In genomic region chr6:125956506-125957390, GRCh38 we compare ENCODE assay signal across 8 cellular contexts. TPM values are rescaled to one million over a fixed set of nuclear protein-coding genes. Genes with fewer than 3 reads are reported as not detected.
A peak's percentile ranks its signal among the peaks of the same experiment; 100 is the strongest.
DNase-seq lines count a peak whose midpoint lies in the region; FAIRE-seq and TF ChIP-seq lines count a peak whose summit lies in the region.

TSS of gene HINT3 (plus strand) at chr6:125956770. CDS start at chr6:125956978, 208 bp downstream.

- no peaks in the 10 kb centered on the region for H3K9me3 Mint-ChIP-seq in activated naive CD4-positive, alpha-beta T cell treated with anti-CD3 and anti-CD28 coated beads for 36 hours

- peak; percentile 80 for FAIRE-seq in frontal cortex (lab: Jason Lieb, UNC)

- H2AK5ac ChIP-seq in neuronal stem cell (ENCODE audit: low read depth, low read length) = no peak within 1 kb of the TSS

- intact Hi-C loops in activated naive CD4-positive, alpha-beta T cell treated with anti-CD3 and anti-CD28 coated beads for 36 hours (cut with micrococcal nuclease) = loop anchor here (1.0 kb wide), 12 partner anchors 18 to 645 kb away; partner anchors contain the start of gene TRMT11

- peak within 1 kb of the TSS; percentile 73 for H4K91ac ChIP-seq in neuronal stem cell (ENCODE audit: low read depth, low read length, poor library complexity)

- H3K23ac ChIP-seq in neuronal stem cell (ENCODE audit: low read depth, low read length, poor library complexity) = peak within 1 kb of the TSS; percentile 50

- CTCF ChIA-PET in activated naive CD4-positive, alpha-beta T cell treated with anti-CD3 and anti-CD28 coated beads for 36 hours (lab: Charles Lee) = interaction anchor here (0.5 to 4.3 kb wide), 51 partner anchors 8 to 1467 kb away, joined by 3 to 51 read pairs (median 5); partner anchors contain the start of genes NCOA7 and TRMT11

- H3K27me3 ChIP-seq in GM06990 (replicated peaks; ENCODE audit: control insufficient read depth, insufficient read depth, low read length) = no peaks in the 10 kb centered on the region
- H3K27me3 ChIP-seq in neuronal stem cell (ENCODE audit: control insufficient read depth in 3 of 3, insufficient read depth in 3 of 3, low read depth in 1 of 3, low read length in 3 of 3) = peaks cover 0 to 3% (median 0%) of the 10 kb centered on the region in 3 experiments

- H3K4me1 ChIP-seq in neuronal stem cell (ENCODE audit: control insufficient read depth in 2 of 2, insufficient read depth in 1 of 2, low read depth in 1 of 2, low read length in 2 of 2) = peaks cover 0 to 10% of the 10 kb centered on the region in 2 donors

- no peaks in the 10 kb centered on the region; the same call in 1 of the 2 replicates for H3K36me3 ChIP-seq in GM06990 (ENCODE audit: control insufficient read depth, insufficient read depth, low read length)
- no peaks in the 10 kb centered on the region for H3K36me3 ChIP-seq in neuronal stem cell (replicated peaks in 1 of 2; ENCODE audit: control insufficient read depth in 2 of 2, insufficient read depth in 2 of 2, low read length in 2 of 2)

- H3K4me1 Mint-ChIP-seq in activated naive CD4-positive, alpha-beta T cell treated with anti-CD3 and anti-CD28 coated beads for 36 hours (ENCODE audit: low read depth) = peaks cover 9% of the 10 kb centered on the region

- no peak within 1 kb of the TSS for H2BK15ac ChIP-seq in neuronal stem cell (ENCODE audit: low read length)

- H3K36me3 Mint-ChIP-seq in activated naive CD4-positive, alpha-beta T cell treated with anti-CD3 and anti-CD28 coated beads for 36 hours (ENCODE audit: low read depth) = no peaks in the 10 kb centered on the region

- peak within 1 kb of the TSS; percentile 7 for H2BK120ac ChIP-seq in neuronal stem cell (ENCODE audit: low read depth, low read length)

- no peak within 1 kb of the TSS for H3K4ac ChIP-seq in neuronal stem cell (ENCODE audit: low read length)

- peak within 1 kb of the TSS; percentile 85 for H3K27ac ChIP-seq in neuronal stem cell (replicated peaks; ENCODE audit: low read length)

- in situ Hi-C loops in SK-MEL-5 (cut with HindIII; ENCODE audit: low pct_unique_long_range_greater_than_20kb, low sequenced_read_pairs) = no loop called here

- peak within 1 kb of the TSS; percentile 72 for H3K27ac Mint-ChIP-seq in activated naive CD4-positive, alpha-beta T cell treated with anti-CD3 and anti-CD28 coated beads for 36 hours

- no peak within 1 kb of the TSS for H4K8ac ChIP-seq in neuronal stem cell (ENCODE audit: low read depth, low read length)

- H2BK5ac ChIP-seq in neuronal stem cell (ENCODE audit: low read length) = peak within 1 kb of the TSS; percentile 76

- H2BK12ac ChIP-seq in neuronal stem cell (ENCODE audit: low read length) = no peak within 1 kb of the TSS

- peak within 1 kb of the TSS; percentile 66 for H3K4me2 ChIP-seq in neuronal stem cell (ENCODE audit: insufficient read depth, low read length, poor library complexity, severe bottlenecking)

- peak within 1 kb of the TSS; percentile 97 for H2AFZ ChIP-seq in neuronal stem cell (ENCODE audit: low read length)

- H3K9me3 ChIP-seq in neuronal stem cell (replicated peaks in 1 of 2; ENCODE audit: control insufficient read depth in 2 of 2, insufficient read depth in 1 of 2, low read depth in 1 of 2, low read length in 2 of 2) = no peaks in the 10 kb centered on the region

- peaks cover 2% of the 10 kb centered on the region for H3K27me3 Mint-ChIP-seq in activated naive CD4-positive, alpha-beta T cell treated with anti-CD3 and anti-CD28 coated beads for 36 hours (ENCODE audit: low read depth)

- H3K14ac ChIP-seq in neuronal stem cell (ENCODE audit: low read length) = no peak within 1 kb of the TSS

- no CpG with 5 or more reads among the region's 82 CpGs for WGBS in neuronal stem cell (ENCODE audit: extremely low coverage in 2 of 2, insufficient read length in 2 of 2, insufficient replicate concordance in 1 of 2), 2 donors

- H3K4me3 ChIP-seq in GM06990 (replicated peaks; ENCODE audit: low read depth, low read length) (peak within 1 kb of the TSS; percentile 79), HFF-Myc (replicated peaks; ENCODE audit: low read depth, low read length) (peak within 1 kb of the TSS; percentile 79), neuronal stem cell (ENCODE audit: low read length in 2 of 2) (peak within 1 kb of the TSS; percentile 88 to 89)

- no peak within 1 kb of the TSS for H3K4me3 Mint-ChIP-seq in activated naive CD4-positive, alpha-beta T cell treated with anti-CD3 and anti-CD28 coated beads for 36 hours

- TF ChIP-seq CTCF in GM06990 (IDR thresholded peaks at IDR 0.05; ENCODE audit: insufficient read depth, low read length, poor library complexity, severe bottlenecking) (peak; percentile 99), HFF-Myc (IDR thresholded peaks at IDR 0.05; ENCODE audit: low read depth, low read length, missing control alignments) (peak; percentile 98), subcutaneous adipose tissue (IDR thresholded peaks at IDR 0.05; ENCODE audit: low read depth) (no peak)

- DNase-seq in GM06990 (ENCODE audit: extremely low read depth, insufficient read length) (peak; percentile 97), HFF-Myc (ENCODE audit: extremely low read depth, low read depth) (peak; percentile 93), MV-4-11 (lab: John Stamatoyannopoulos, UW) (peak; percentile 97), SK-MEL-5 (ENCODE audit: low read depth, low spot score) (peak; percentile 96), frontal cortex (ENCODE audit: low spot score in 2 of 2) (peak; percentile 87 to 92), neuronal stem cell (ENCODE audit: low spot score) (peak; percentile 98)
- DNase-seq in activated naive CD4-positive, alpha-beta T cell treated with anti-CD3 and anti-CD28 coated beads for 36 hours = peak; percentile 99

- H3K9ac ChIP-seq in neuronal stem cell (ENCODE audit: low read depth, low read length, poor library complexity) = peak within 1 kb of the TSS; percentile 98

- H3K79me1 ChIP-seq in neuronal stem cell (ENCODE audit: low read depth, low read length) = no peaks in the 10 kb centered on the region

- peak within 1 kb of the TSS; percentile 81 for H3K18ac ChIP-seq in neuronal stem cell (ENCODE audit: low read length)

RNA-seq across cellular contexts. Expression of gene HINT3, which starts in this region (rescaled TPM):
- total RNA-seq in SK-MEL-5 (2014; rRNA removed; shearing (Covaris generic)) = 18.2 and 19.6 TPM in 2 replicates
- 7.2 and 7.4 TPM in 2 replicates for polyA plus RNA-seq in SK-MEL-5 (2015; cell fraction: cytosol; rRNA removed)
- 1.7 and 3.8 TPM in 2 replicates for polyA plus RNA-seq in SK-MEL-5 (2015; cell fraction: nucleus; rRNA removed)
- 10 to 100 TPM; 10.6 to 10.9 TPM for total RNA-seq in activated naive CD4-positive, alpha-beta T cell treated with anti-CD3 and anti-CD28 coated beads for 36 hours
- 90.5 TPM for total RNA-seq in frontal cortex
- 13.5 TPM for polyA plus RNA-seq in neuronal stem cell (2013, experiment 1 of 2)
- 13.0 TPM for polyA plus RNA-seq in neuronal stem cell (2013, experiment 2 of 2)
- 10 to 100 TPM; 14.2 to 25.8 (median 22.2) TPM for total RNA-seq in subcutaneous adipose tissue

Comparison
In these comparisons a context has a peak if more than half of its experiments do, and no peak if none do; other contexts are left out.
1. Peak in every context shown above with its lines: DNase-seq, H3K4me3 ChIP-seq and H3K27ac ChIP-seq.